8 cellular contexts compared by ENCODE assay signal in the genomic region with DNA sequence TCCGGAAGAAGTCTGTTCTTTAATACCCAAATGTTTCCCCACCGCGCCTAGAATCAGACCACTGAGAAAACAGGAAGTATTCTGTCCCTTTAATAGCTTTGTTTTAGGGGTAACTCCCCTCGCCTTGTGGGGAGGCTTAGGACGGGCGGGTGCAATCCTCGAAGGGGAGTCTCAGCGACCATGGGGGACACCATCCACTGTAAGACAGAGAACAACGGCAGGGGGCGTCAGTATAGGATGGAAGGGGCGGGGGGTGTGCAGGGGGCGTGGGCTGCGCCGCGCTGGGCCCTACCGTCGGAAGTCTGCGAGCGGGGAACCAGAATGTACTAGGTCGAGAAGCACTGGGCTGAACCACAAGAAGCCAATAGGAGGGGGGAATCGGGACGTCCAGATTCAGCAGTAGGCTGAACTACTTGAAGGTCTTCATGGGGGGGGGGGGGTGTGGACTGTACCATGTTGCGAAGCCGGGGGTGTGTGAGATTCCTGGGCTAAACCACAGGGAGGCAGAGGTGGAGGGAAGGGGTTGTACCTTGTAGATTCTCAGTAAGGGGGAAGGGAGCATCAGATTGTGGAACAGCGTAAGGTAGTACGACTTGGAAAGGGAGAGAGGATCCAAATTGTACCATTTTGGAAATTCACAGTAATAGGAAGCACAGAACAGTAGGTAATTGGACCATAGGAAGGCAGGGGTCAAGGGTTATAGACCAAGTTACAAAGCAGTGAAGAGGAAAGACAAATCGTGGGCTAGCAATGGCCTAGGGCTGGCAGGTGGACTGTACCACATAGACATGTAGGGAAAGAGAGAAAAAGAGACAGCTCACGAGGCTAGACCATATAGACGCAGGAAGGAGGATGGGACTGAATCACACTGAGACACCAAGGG. TPM values are rescaled to one million over a fixed set of nuclear protein-coding genes. Genes with fewer than 3 reads are reported as not detected.
DNase-seq lines count a peak whose midpoint lies in the region; ATAC-seq and TF ChIP-seq lines count a peak whose summit lies in the region.

No MANE protein-coding gene starts in this region.

- no peaks in the 10 kb centered on the region for H3K9me3 ChIP-seq in right atrium auricular region

- TF ChIP-seq CTCF in right atrium auricular region (IDR thresholded peaks at IDR 0.05) = no peak

- H3K4me1 ChIP-seq in right atrium auricular region = peaks cover 0 to 45% of the 10 kb centered on the region in 2 donors

- no peaks in the 10 kb centered on the region for H3K36me3 ChIP-seq in right atrium auricular region

- ATAC-seq in HG02759 (IDR thresholded peaks at IDR 0.05; ENCODE audit: unreplicated experiment) = peak; percentile 14

- peak; percentile 90 for DNase-seq in NCI-H146 (lab: John Stamatoyannopoulos, UW)
- peak; percentile 79 to 95 (median 83) for DNase-seq in T-helper 1 cell
- DNase-seq in right atrium auricular region (ENCODE audit: low spot score) = peak; percentile 91
- peak; percentile 83 for DNase-seq in pulmonary artery endothelial cell (ENCODE audit: low read depth, low spot score)
- DNase-seq in GOT3 (lab: John Stamatoyannopoulos, UW) = no peak

- H3K27ac ChIP-seq in angular gyrus (ENCODE audit: low read depth, low read length) (peak overlapping the region; percentile 98), right atrium auricular region (peak overlapping the region; percentile 97 to 98)

- no peaks in the 10 kb centered on the region for H3K27me3 ChIP-seq in right atrium auricular region

- H3K4me3 ChIP-seq in GM08714 (ENCODE audit: low read length) (peak overlapping the region; percentile 56; the same call in 1 of the 2 replicates), right atrium auricular region (peak overlapping the region; percentile 49 to 78)

RNA-seq across cellular contexts. Expression of a gene that starts 1.0 kb away (rescaled TPM):
- total RNA-seq in right atrium auricular region (1 to 10 TPM; 2.8 to 5.9 TPM), pulmonary artery endothelial cell (0.85 and 2.2 TPM in 2 replicates)

RNA-seq across cellular contexts. Expression of a gene that starts 7.8 kb away (rescaled TPM):
- total RNA-seq in right atrium auricular region = 10 to 100 TPM in 1 of 2 donors, 1 to 10 TPM in 1; 3.4 to 13.3 TPM
- 2.3 and 3.2 TPM in 2 replicates for total RNA-seq in pulmonary artery endothelial cell

RNA-seq across cellular contexts. Expression of a gene that starts 18.9 kb away (rescaled TPM):
- total RNA-seq in right atrium auricular region (1 to 10 TPM; 6.2 to 8.0 TPM), pulmonary artery endothelial cell (6.7 and 9.2 TPM in 2 replicates)

RNA-seq across cellular contexts. Expression of a gene that starts 19.2 kb away (rescaled TPM):
- total RNA-seq in right atrium auricular region = 1,000 to 10,000 TPM in 1 of 2 donors, 100 to 1,000 TPM in 1; 846 to 1,334 TPM
- 1,737 and 2,640 TPM in 2 replicates for total RNA-seq in pulmonary artery endothelial cell

RNA-seq across cellular contexts. Expression of a gene that starts 23.3 kb away (rescaled TPM):
- total RNA-seq in right atrium auricular region (not detected), pulmonary artery endothelial cell (0.73 and 0.99 TPM in 2 replicates)
